Comparison of ENCODE assay signal across 1 cellular context in the genomic region with DNA sequence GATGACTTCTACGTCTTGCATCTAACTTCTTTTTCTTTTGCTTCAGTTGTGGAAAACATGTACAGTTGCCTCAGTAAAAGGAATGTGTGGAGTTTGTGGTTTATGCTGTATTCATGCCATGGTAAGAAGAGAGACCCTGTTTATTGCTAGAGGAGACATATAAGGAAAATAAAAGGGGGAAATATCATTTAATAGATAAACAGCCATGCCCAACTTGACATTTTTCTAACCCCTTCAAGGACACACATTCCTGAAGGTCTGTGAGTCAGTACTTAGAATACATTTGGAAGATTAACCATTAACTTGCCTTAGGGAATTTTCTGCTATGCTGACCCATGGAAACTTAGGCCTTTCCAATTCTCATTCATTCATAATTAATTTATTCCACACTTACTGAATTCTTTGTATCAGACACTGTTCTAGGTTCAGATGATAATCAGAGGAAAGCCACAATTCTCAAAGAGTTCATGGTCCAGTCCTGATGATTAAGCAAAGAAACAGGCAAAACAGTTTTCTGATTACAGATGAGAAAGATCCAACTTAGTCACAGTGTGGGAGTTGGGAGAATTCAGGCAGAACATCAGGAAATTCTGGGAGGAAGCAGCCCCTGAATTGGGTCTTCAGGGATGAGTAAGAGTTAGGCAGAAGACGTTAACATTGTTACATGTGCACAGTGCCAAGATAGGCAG.
TF ChIP-seq lines count a peak whose summit lies in the region.

No MANE protein-coding gene starts in this region.

TF ChIP-seq in SK-N-SH, 30 proteins besides CTCF, POLR2A, EP300 and RAD21 (continued from another document):
- TF ChIP-seq, protein P1, sequence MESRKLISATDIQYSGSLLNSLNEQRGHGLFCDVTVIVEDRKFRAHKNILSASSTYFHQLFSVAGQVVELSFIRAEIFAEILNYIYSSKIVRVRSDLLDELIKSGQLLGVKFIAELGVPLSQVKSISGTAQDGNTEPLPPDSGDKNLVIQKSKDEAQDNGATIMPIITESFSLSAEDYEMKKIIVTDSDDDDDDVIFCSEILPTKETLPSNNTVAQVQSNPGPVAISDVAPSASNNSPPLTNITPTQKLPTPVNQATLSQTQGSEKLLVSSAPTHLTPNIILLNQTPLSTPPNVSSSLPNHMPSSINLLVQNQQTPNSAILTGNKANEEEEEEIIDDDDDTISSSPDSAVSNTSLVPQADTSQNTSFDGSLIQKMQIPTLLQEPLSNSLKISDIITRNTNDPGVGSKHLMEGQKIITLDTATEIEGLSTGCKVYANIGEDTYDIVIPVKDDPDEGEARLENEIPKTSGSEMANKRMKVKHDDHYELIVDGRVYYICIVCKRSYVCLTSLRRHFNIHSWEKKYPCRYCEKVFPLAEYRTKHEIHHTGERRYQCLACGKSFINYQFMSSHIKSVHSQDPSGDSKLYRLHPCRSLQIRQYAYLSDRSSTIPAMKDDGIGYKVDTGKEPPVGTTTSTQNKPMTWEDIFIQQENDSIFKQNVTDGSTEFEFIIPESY (IDR thresholded peaks at IDR 0.05; ENCODE audit: borderline replicate concordance, low read depth): 0 out of 2 replicates have a peak, but pooled peaks have one; percentile 8
- no peak for TF ChIP-seq GATA2 (CRISPR knock-in tag; IDR thresholded peaks at IDR 0.05)
- peak; percentile 72 for TF ChIP-seq FOSL2 (IDR thresholded peaks at IDR 0.05; ENCODE audit: borderline replicate concordance, low read depth)
- TF ChIP-seq JUND (IDR thresholded peaks at IDR 0.05): peak; percentile 75
- TF ChIP-seq, protein P2, sequence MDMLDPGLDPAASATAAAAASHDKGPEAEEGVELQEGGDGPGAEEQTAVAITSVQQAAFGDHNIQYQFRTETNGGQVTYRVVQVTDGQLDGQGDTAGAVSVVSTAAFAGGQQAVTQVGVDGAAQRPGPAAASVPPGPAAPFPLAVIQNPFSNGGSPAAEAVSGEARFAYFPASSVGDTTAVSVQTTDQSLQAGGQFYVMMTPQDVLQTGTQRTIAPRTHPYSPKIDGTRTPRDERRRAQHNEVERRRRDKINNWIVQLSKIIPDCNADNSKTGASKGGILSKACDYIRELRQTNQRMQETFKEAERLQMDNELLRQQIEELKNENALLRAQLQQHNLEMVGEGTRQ (IDR thresholded peaks at IDR 0.05; ENCODE audit: borderline replicate concordance, low read depth, low read length): no peak
- TF ChIP-seq TAF1 (IDR thresholded peaks at IDR 0.05; ENCODE audit: borderline replicate concordance, low read depth, low read length): no peak
- TF ChIP-seq MEF2A (IDR thresholded peaks at IDR 0.05; ENCODE audit: borderline replicate concordance, low read depth): no peak
- TF ChIP-seq RFX5 (IDR thresholded peaks at IDR 0.05; ENCODE audit: low read length): no peak
- TF ChIP-seq RCOR1 (IDR thresholded peaks at IDR 0.05; ENCODE audit: low read length): no peak
- peak; percentile 86 for TF ChIP-seq TEAD4 (IDR thresholded peaks at IDR 0.05; ENCODE audit: borderline replicate concordance, insufficient read depth)
- peak; percentile 82 for TF ChIP-seq TCF12 (IDR thresholded peaks at IDR 0.05)
- no peak for TF ChIP-seq CHD2 (IDR thresholded peaks at IDR 0.05; ENCODE audit: low read length, partially characterized antibody)
